ENCODE assay signal across 1 cellular context in the genomic region with DNA sequence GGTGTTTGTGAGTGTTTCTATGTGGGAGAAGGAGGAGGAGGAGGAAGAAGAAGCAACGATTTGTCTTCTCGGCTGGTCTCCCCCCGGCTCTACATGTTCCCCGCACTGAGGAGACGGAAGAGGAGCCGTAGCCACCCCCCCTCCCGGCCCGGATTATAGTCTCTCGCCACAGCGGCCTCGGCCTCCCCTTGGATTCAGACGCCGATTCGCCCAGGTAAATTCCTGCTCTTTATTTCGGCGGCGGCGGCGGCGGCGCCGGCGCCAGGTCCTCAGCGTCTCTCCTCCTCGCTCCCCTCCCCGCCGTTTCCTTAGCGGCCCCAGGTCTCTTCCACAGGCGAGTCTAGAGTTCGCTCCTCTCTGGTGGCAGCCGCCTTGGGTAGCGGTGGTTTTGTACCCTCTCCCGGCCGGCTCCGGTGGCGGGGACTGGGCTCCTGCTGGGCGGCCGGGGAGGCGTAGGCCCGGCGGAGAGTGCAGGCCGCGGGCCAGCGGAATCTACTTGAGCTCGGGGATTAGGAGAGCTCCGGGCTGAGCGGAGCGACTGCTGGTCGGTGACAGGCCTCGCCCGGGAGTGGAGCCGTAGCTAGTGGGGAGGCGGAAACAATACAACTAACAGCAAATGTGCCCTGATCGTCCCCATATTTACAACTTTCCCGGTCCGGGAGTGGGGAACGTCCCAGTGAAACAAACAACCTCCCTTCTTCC.
TF ChIP-seq lines count a peak whose summit lies in the region.

No MANE protein-coding gene starts in this region.

TF ChIP-seq in K562, 482 proteins besides CTCF, POLR2A, EP300 and RAD21 (continued from another document):
- TF ChIP-seq, protein P1, sequence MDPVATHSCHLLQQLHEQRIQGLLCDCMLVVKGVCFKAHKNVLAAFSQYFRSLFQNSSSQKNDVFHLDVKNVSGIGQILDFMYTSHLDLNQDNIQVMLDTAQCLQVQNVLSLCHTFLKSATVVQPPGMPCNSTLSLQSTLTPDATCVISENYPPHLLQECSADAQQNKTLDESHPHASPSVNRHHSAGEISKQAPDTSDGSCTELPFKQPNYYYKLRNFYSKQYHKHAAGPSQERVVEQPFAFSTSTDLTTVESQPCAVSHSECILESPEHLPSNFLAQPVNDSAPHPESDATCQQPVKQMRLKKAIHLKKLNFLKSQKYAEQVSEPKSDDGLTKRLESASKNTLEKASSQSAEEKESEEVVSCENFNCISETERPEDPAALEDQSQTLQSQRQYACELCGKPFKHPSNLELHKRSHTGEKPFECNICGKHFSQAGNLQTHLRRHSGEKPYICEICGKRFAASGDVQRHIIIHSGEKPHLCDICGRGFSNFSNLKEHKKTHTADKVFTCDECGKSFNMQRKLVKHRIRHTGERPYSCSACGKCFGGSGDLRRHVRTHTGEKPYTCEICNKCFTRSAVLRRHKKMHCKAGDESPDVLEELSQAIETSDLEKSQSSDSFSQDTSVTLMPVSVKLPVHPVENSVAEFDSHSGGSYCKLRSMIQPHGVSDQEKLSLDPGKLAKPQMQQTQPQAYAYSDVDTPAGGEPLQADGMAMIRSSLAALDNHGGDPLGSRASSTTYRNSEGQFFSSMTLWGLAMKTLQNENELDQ (CRISPR knock-in tag; IDR thresholded peaks at IDR 0.05; ENCODE audit: borderline replicate concordance), result no peak
- TF ChIP-seq CXXC5 (CRISPR knock-in tag; IDR thresholded peaks at IDR 0.05) (peak; percentile 66; the same call in 1 of the 2 replicates), CEBPG (CRISPR knock-in tag; IDR thresholded peaks at IDR 0.05) (no peak), CEBPG (tag; conservative IDR thresholded peaks at IDR 0.05 in 1 of 2, IDR thresholded peaks at IDR 0.05 in 1 of 2) (no peak), TAF1 (IDR thresholded peaks at IDR 0.05; ENCODE audit: control insufficient read depth, extremely low read depth, insufficient read depth, low read length, severe bottlenecking) (peak; percentile 40), STAT5A (IDR thresholded peaks at IDR 0.05; ENCODE audit: borderline replicate concordance, low read length) (no peak), ZNF431 (CRISPR knock-in tag; IDR thresholded peaks at IDR 0.05) (no peak), HNRNPK (IDR thresholded peaks at IDR 0.05; ENCODE audit: low read depth, low read length, poor library complexity, severe bottlenecking) (no peak), NR2C1 (IDR thresholded peaks at IDR 0.05) (no peak), NR2C1 (tag; IDR thresholded peaks at IDR 0.05) (peak; percentile 49; the same call in 1 of the 2 replicates), KDM5B (IDR thresholded peaks at IDR 0.05; ENCODE audit: insufficient replicate concordance, low read depth, low read length) (peak; percentile 46), CHCHD3 (CRISPR knock-in tag; IDR thresholded peaks at IDR 0.05) (no peak), FOXA3 (CRISPR knock-in tag; conservative IDR thresholded peaks at IDR 0.05 in 1 of 2, IDR thresholded peaks at IDR 0.05 in 1 of 2) (no peak; a peak in 1 of 4 replicates), TGIF2 (CRISPR knock-in tag; IDR thresholded peaks at IDR 0.05) (peak; percentile 73; the same call in 1 of the 2 replicates), ZNF766 (CRISPR knock-in tag; conservative IDR thresholded peaks at IDR 0.05) (0 out of 2 replicates have a peak, but pooled peaks have one; percentile 25), NFYB (IDR thresholded peaks at IDR 0.05; ENCODE audit: extremely low read depth, insufficient read length) (no peak), HOXB6 (CRISPR knock-in tag; IDR thresholded peaks at IDR 0.05; ENCODE audit: borderline replicate concordance) (no peak), EZH2 (IDR thresholded peaks at IDR 0.05; ENCODE audit: borderline replicate concordance, low read depth, low read length) (no peak), SNAPC5 (CRISPR knock-in tag; IDR thresholded peaks at IDR 0.05) (no peak), ELF4 (CRISPR knock-in tag; IDR thresholded peaks at IDR 0.05) (no peak), L3MBTL2 (IDR thresholded peaks at IDR 0.05) (no peak), THAP7 (CRISPR knock-in tag; IDR thresholded peaks at IDR 0.05) (no peak)
- TF ChIP-seq, protein P2, sequence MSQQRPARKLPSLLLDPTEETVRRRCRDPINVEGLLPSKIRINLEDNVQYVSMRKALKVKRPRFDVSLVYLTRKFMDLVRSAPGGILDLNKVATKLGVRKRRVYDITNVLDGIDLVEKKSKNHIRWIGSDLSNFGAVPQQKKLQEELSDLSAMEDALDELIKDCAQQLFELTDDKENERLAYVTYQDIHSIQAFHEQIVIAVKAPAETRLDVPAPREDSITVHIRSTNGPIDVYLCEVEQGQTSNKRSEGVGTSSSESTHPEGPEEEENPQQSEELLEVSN (IDR thresholded peaks at IDR 0.05; ENCODE audit: borderline replicate concordance in 1 of 2, extremely low read depth in 1 of 2, insufficient read depth in 1 of 2, insufficient read length in 1 of 2, low read depth in 1 of 2, low read length in 1 of 2, poor library complexity in 1 of 2, severe bottlenecking in 1 of 2), result no peak
- TF ChIP-seq, protein P3, sequence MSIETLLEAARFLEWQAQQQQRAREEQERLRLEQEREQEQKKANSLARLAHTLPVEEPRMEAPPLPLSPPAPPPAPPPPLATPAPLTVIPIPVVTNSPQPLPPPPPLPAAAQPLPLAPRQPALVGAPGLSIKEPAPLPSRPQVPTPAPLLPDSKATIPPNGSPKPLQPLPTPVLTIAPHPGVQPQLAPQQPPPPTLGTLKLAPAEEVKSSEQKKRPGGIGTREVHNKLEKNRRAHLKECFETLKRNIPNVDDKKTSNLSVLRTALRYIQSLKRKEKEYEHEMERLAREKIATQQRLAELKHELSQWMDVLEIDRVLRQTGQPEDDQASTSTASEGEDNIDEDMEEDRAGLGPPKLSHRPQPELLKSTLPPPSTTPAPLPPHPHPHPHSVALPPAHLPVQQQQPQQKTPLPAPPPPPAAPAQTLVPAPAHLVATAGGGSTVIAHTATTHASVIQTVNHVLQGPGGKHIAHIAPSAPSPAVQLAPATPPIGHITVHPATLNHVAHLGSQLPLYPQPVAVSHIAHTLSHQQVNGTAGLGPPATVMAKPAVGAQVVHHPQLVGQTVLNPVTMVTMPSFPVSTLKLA (conservative IDR thresholded peaks at IDR 0.05), result no peak
